13 cellular contexts compared by ENCODE assay signal in the genomic region with DNA sequence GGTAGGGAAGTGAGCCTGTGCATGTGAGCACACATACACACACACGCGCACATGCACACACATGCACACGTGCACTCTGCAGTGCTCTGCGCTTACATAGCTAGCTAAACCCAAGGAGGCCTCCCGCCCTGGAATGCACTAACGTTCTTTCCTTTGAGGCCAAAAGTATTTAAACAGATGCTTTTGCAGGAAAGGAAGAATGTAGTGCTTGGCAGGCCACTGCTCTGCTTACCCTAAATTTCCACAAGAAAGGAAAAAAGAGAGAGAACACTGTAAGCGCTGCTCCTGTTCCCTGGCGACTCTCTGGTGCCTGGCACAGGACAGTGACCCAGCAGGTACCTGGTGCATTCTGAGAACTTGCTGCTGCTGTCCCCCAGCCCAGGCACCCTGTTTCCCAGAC. TPM values are rescaled to one million over a fixed set of nuclear protein-coding genes. Genes with fewer than 3 reads are reported as not detected.
DNase-seq lines count a peak whose midpoint lies in the region; ATAC-seq, FAIRE-seq and TF ChIP-seq lines count a peak whose summit lies in the region.
"Had no signal": no experiment of that assay in that cellular context is flagged by ENCODE, and none has a peak within 500 bp of the region (broad histone marks: within the 10 kb centered on the region; RNA-seq: fewer than 3 reads in every experiment).

No MANE protein-coding gene starts in this region.

- POLR2A ChIA-PET in A549 (lab: Yijun Ruan, JAX): no interaction called here
- POLR2A ChIA-PET in SK-N-SH (lab: Yijun Ruan, JAX): interaction anchor here (1.0 kb wide), 1 partner anchor 8 kb away, joined by 3 read pairs; no protein-coding TSS in a partner anchor

- DNase-seq in A549 (ENCODE audit: low read depth in 1 of 2, low spot score in 1 of 2) (no peak), SK-N-SH (no peak), fibroblast of the aortic adventitia (ENCODE audit: low read depth) (peak; percentile 92), non-pigmented ciliary epithelial cell (ENCODE audit: low read depth) (peak; percentile 70), HAP-1 (ENCODE audit: low spot score in 2 of 2) (no peak), DMS53 treated with DMSO at 0.1 percent for 48 hours (lab: John Stamatoyannopoulos, UW; ENCODE audit: unreplicated experiment) (no peak), CD1c-positive myeloid dendritic cell (ENCODE audit: extremely low spot score) (no peak), NCI-H1417 treated with DMSO at 0.1 percent for 48 hours (lab: John Stamatoyannopoulos, UW) (no peak)
- DNase-seq: activated CD4-positive, alpha-beta T cell treated with anti-CD3 and anti-CD28 coated beads for 36 hours; PC-3; stimulated activated CD4-positive, alpha-beta T cell treated with anti-CD3 and anti-CD28 coated beads, Interleukin-12 subunit alpha, Interleukin-12 subunit beta, amount 100 ng/mL, for 4 hours; stimulated activated naive CD8-positive, alpha-beta T cell treated with anti-CD3 and anti-CD28 coated beads, Interleukin-15, amount 100 ng/mL, for 72 hours had no signal

- TF ChIP-seq POLR2A in A549 (IDR thresholded peaks at IDR 0.05; ENCODE audit: low read length): no peak

- H3K27me3 ChIP-seq in SK-N-SH (ENCODE audit: insufficient read depth) (no peaks in the 10 kb centered on the region), HAP-1 (ENCODE audit: low read depth) (no peaks in the 10 kb centered on the region)

- FAIRE-seq in A549 (lab: Jason Lieb, UNC): peak; percentile 28
- FAIRE-seq: islet of Langerhans had no signal

- H3F3A ChIP-seq in SK-N-SH (replicated peaks; ENCODE audit: insufficient read depth): peaks cover 40% of the 10 kb centered on the region

- ATAC-seq in A549: no peak
- ATAC-seq: activated CD4-positive, alpha-beta T cell treated with anti-CD3 and anti-CD28 coated beads for 36 hours; PC-3; stimulated activated naive CD8-positive, alpha-beta T cell treated with anti-CD3 and anti-CD28 coated beads, Interleukin-15, amount 100 ng/mL, for 72 hours had no signal

- H3K79me2 ChIP-seq in SK-N-SH (ENCODE audit: insufficient read depth): peaks cover 41% of the 10 kb centered on the region

- H3K4me3 ChIP-seq in A549 (no peak overlapping the region), SK-N-SH (ENCODE audit: low read depth in 2 of 2, low read length in 1 of 2) (no peak overlapping the region), fibroblast of the aortic adventitia (ENCODE audit: low read depth, low read length) (no peak overlapping the region), HAP-1 (no peak overlapping the region)

- H3K9me2 ChIP-seq in SK-N-SH: no peaks in the 10 kb centered on the region

- TF ChIP-seq RAD21 in A549 (conservative IDR thresholded peaks at IDR 0.05 in 1 of 2, IDR thresholded peaks at IDR 0.05 in 1 of 2) (no peak), SK-N-SH (IDR thresholded peaks at IDR 0.05; ENCODE audit: low read length) (no peak)

- TF ChIP-seq CTCF in A549 (IDR thresholded peaks at IDR 0.05): no peak
- TF ChIP-seq CTCF in SK-N-SH (IDR thresholded peaks at IDR 0.05): no peak
- TF ChIP-seq CTCF in fibroblast of the aortic adventitia (IDR thresholded peaks at IDR 0.05; ENCODE audit: insufficient read depth, low read length): no peak

- TF ChIP-seq EP300 in A549 (IDR thresholded peaks at IDR 0.05): no peak
- peak; percentile 9 to 54; a peak in 2 of 4 replicates for TF ChIP-seq EP300 in SK-N-SH (IDR thresholded peaks at IDR 0.05; ENCODE audit: borderline replicate concordance in 1 of 2, low read depth in 1 of 2, low read length in 1 of 2)

- in situ Hi-C loops in HAP-1 (cut with MboI; ENCODE audit: low sequenced_read_pairs): no loop called here

- H3K4me1 ChIP-seq in A549 (peaks cover 74% of the 10 kb centered on the region), SK-N-SH (ENCODE audit: control insufficient read depth in 1 of 2, insufficient read depth in 2 of 2, low read depth in 1 of 2, low read length in 1 of 2) (peaks cover 21 to 48% of the 10 kb centered on the region in 2 experiments), HAP-1 (no peaks in the 10 kb centered on the region)

- H3K9me3 ChIP-seq in A549: no peaks in the 10 kb centered on the region
- H3K9me3 ChIP-seq in SK-N-SH: no peaks in the 10 kb centered on the region
- H3K9me3 ChIP-seq in HAP-1: no peaks in the 10 kb centered on the region

- H3K36me3 ChIP-seq in SK-N-SH (replicated peaks in 1 of 2; ENCODE audit: control insufficient read depth in 1 of 2, insufficient read depth in 2 of 2, low read length in 1 of 2): peaks cover 15 to 21% of the 10 kb centered on the region in 2 experiments
- peaks cover 3% of the 10 kb centered on the region; the same call in 1 of the 2 replicates for H3K36me3 ChIP-seq in HAP-1 (replicated peaks)

- 89% methylated on average over 8 of the region's 8 CpGs for WGBS in A549 (ENCODE audit: missing lambda C conversion rate)
- WGBS in SK-N-SH (ENCODE audit: low lambda C conversion rate): 73% methylated on average over 8 of the region's 8 CpGs

- no peaks in the 10 kb centered on the region for H4K20me1 ChIP-seq in SK-N-SH (ENCODE audit: insufficient read depth)

- no peak overlapping the region for H2AFZ ChIP-seq in SK-N-SH (ENCODE audit: low read depth)

- H3K4me2 ChIP-seq in A549 (no peak overlapping the region; the same call in 2 of the 3 replicates), SK-N-SH (peak overlapping the region; percentile 53; the same call in 1 of the 2 replicates)

- CTCF ChIA-PET in A549 (lab: Yijun Ruan, JAX): interaction anchor here (0.5 to 48.7 kb wide), 6 partner anchors 14 to 148 kb away, joined by 3 to 1377 read pairs (median 327); a partner anchor contains a TSS
- CTCF ChIA-PET in SK-N-SH (lab: Yijun Ruan, JAX): interaction anchor here (1.4 to 7.3 kb wide), 5 partner anchors 9 to 118 kb away, joined by 3 to 57 read pairs (median 9); no protein-coding TSS in a partner anchor

- H3K9ac ChIP-seq in SK-N-SH: peak overlapping the region; percentile 31; the same call in 1 of the 2 replicates

- peak overlapping the region; percentile 92 to 95 for H3K27ac ChIP-seq in A549
- peak overlapping the region; percentile 77 to 100 for H3K27ac ChIP-seq in SK-N-SH (ENCODE audit: low read depth in 2 of 2, low read length in 1 of 2)

TF ChIP-seq in A549, 52 proteins besides CTCF, POLR2A, EP300 and RAD21:
- TF ChIP-seq POLR2AphosphoS2 (conservative IDR thresholded peaks at IDR 0.05; ENCODE audit: low read length) (no peak), MYC (IDR thresholded peaks at IDR 0.05; ENCODE audit: borderline replicate concordance, low read length) (no peak), SMC3 (IDR thresholded peaks at IDR 0.05) (no peak)
- TF ChIP-seq, protein P1, sequence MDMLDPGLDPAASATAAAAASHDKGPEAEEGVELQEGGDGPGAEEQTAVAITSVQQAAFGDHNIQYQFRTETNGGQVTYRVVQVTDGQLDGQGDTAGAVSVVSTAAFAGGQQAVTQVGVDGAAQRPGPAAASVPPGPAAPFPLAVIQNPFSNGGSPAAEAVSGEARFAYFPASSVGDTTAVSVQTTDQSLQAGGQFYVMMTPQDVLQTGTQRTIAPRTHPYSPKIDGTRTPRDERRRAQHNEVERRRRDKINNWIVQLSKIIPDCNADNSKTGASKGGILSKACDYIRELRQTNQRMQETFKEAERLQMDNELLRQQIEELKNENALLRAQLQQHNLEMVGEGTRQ (IDR thresholded peaks at IDR 0.05): no peak
- TF ChIP-seq, protein P2, sequence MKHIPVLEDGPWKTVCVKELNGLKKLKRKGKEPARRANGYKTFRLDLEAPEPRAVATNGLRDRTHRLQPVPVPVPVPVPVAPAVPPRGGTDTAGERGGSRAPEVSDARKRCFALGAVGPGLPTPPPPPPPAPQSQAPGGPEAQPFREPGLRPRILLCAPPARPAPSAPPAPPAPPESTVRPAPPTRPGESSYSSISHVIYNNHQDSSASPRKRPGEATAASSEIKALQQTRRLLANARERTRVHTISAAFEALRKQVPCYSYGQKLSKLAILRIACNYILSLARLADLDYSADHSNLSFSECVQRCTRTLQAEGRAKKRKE (CRISPR knock-in tag; IDR thresholded peaks at IDR 0.05; ENCODE audit: low read depth): no peak

TF ChIP-seq in SK-N-SH, 30 proteins besides CTCF, POLR2A, EP300 and RAD21 (continues in another document):
- TF ChIP-seq TAF1 (IDR thresholded peaks at IDR 0.05; ENCODE audit: borderline replicate concordance, low read depth, low read length): no peak
- no peak for TF ChIP-seq SIN3A (IDR thresholded peaks at IDR 0.05; ENCODE audit: borderline replicate concordance, low read depth, low read length)
- no peak; the same call in 1 of the 2 replicates for TF ChIP-seq POLR2AphosphoS5 (IDR thresholded peaks at IDR 0.05; ENCODE audit: low read depth, low read length)
- no peak for TF ChIP-seq ELF1 (IDR thresholded peaks at IDR 0.05)
- TF ChIP-seq, protein P3, sequence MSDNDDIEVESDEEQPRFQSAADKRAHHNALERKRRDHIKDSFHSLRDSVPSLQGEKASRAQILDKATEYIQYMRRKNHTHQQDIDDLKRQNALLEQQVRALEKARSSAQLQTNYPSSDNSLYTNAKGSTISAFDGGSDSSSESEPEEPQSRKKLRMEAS (IDR thresholded peaks at IDR 0.05; ENCODE audit: low read depth): peak; percentile 70
- no peak for TF ChIP-seq RCOR1 (IDR thresholded peaks at IDR 0.05; ENCODE audit: low read length)
- TF ChIP-seq, protein P4, sequence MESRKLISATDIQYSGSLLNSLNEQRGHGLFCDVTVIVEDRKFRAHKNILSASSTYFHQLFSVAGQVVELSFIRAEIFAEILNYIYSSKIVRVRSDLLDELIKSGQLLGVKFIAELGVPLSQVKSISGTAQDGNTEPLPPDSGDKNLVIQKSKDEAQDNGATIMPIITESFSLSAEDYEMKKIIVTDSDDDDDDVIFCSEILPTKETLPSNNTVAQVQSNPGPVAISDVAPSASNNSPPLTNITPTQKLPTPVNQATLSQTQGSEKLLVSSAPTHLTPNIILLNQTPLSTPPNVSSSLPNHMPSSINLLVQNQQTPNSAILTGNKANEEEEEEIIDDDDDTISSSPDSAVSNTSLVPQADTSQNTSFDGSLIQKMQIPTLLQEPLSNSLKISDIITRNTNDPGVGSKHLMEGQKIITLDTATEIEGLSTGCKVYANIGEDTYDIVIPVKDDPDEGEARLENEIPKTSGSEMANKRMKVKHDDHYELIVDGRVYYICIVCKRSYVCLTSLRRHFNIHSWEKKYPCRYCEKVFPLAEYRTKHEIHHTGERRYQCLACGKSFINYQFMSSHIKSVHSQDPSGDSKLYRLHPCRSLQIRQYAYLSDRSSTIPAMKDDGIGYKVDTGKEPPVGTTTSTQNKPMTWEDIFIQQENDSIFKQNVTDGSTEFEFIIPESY (IDR thresholded peaks at IDR 0.05; ENCODE audit: borderline replicate concordance, low read depth): no peak

RNA-seq across cellular contexts. Expression of a gene that starts 31.3 kb away (rescaled TPM):
- polyA plus RNA-seq in A549 (2011; rRNA removed) (73.2 and 110 TPM in 2 replicates), A549 (2017; fragmentation: RNase III; extraction: RNeasy Plus Mini Kit Qiagen cat#74134 plus additional on column Dnase treatment) (140 to 164 TPM (median 153 TPM) in 3 replicates), SK-N-SH (2012; rRNA removed) (105 and 108 TPM in 2 replicates)
- 96.6 and 104 TPM in 2 replicates for polyA plus RNA-seq in A549 (2012; cell fraction: cytosol; rRNA removed)
- polyA plus RNA-seq in A549 (2012; cell fraction: nucleus; rRNA removed): 45.7 and 49.9 TPM in 2 replicates
- 36.4 and 52.6 TPM in 2 replicates for polyA minus RNA-seq in A549 (2011; rRNA and poly(A)+ RNA removed)
- polyA plus RNA-seq in SK-N-SH (2012; cell fraction: cytosol; rRNA removed): 115 and 118 TPM in 2 replicates
- 37.9 and 51.5 TPM in 2 replicates for polyA plus RNA-seq in SK-N-SH (2012; cell fraction: nucleus; rRNA removed)
- total RNA-seq in fibroblast of the aortic adventitia (ENCODE audit: low replicate concordance): 19.5 and 20.1 TPM in 2 replicates

Comparison
In these comparisons a context has a peak if more than half of its experiments do, and no peak if none do; other contexts are left out.
1. DNase-seq: peak in fibroblast of the aortic adventitia (single experiment) and non-pigmented ciliary epithelial cell (single experiment); none in A549 (0 of 2), SK-N-SH (single experiment), HAP-1 (0 of 2), DMS53 treated with DMSO at 0.1 percent for 48 hours (single experiment), CD1c-positive myeloid dendritic cell (single experiment) and NCI-H1417 treated with DMSO at 0.1 percent for 48 hours (single experiment).